Comparison of ENCODE assay signal across 8 cellular contexts in genomic region chr6:78868124-78868523, GRCh38. TPM values are rescaled to one million over a fixed set of nuclear protein-coding genes. Genes with fewer than 3 reads are reported as not detected.
DNase-seq lines count a peak whose midpoint lies in the region; ATAC-seq and TF ChIP-seq lines count a peak whose summit lies in the region.

No MANE protein-coding gene starts in this region.

- no peaks in the 10 kb centered on the region for H3K9me3 ChIP-seq in subcutaneous abdominal adipose tissue (ENCODE audit: control insufficient read depth in 5 of 5, low read length in 5 of 5)

- no peaks in the 10 kb centered on the region for H3K27me3 Mint-ChIP-seq in T-helper 2 cell treated with Interferon-gamma antibody and Interleukin-4, amounts not matched to agents 5 μg/mL and 100 μg/mL, for 36 hours (ENCODE audit: low read depth)
- no peaks in the 10 kb centered on the region for H3K27me3 Mint-ChIP-seq in WTC11 (ENCODE audit: low read depth)

- peak overlapping the region; percentile 87 for H3K4me3 ChIP-seq in iPS-11a (ENCODE audit: low read depth, low read length)
- H3K4me3 ChIP-seq in subcutaneous abdominal adipose tissue (ENCODE audit: low read depth in 1 of 5, low read length in 5 of 5), result peak overlapping the region; percentile 98 to 100 (median 99)

- POLR2A ChIA-PET in WTC11 (lab: Charles Lee), result no interaction called here

- peak overlapping the region in 4 of 5 donors; percentile 73 to 91 (median 81) for H3K9ac ChIP-seq in subcutaneous abdominal adipose tissue (ENCODE audit: low read length in 5 of 5)

- peaks cover 0 to 10% (median 9%) of the 10 kb centered on the region in 5 donors for H3K4me1 ChIP-seq in subcutaneous abdominal adipose tissue (ENCODE audit: control insufficient read depth in 5 of 5, insufficient read depth in 5 of 5, low read length in 5 of 5)

- H3K4me1 Mint-ChIP-seq in T-helper 2 cell treated with Interferon-gamma antibody and Interleukin-4, amounts not matched to agents 5 μg/mL and 100 μg/mL, for 36 hours (ENCODE audit: low read depth), result peaks cover 27% of the 10 kb centered on the region
- peaks cover 10% of the 10 kb centered on the region for H3K4me1 Mint-ChIP-seq in WTC11

- peak overlapping the region; percentile 95 for H3K27ac Mint-ChIP-seq in T-helper 2 cell treated with Interferon-gamma antibody and Interleukin-4, amounts not matched to agents 5 μg/mL and 100 μg/mL, for 36 hours
- H3K27ac Mint-ChIP-seq in WTC11, result peak overlapping the region; percentile 90

- H3K4me3 Mint-ChIP-seq in T-helper 2 cell treated with Interferon-gamma antibody and Interleukin-4, amounts not matched to agents 5 μg/mL and 100 μg/mL, for 36 hours, result peak overlapping the region; percentile 96
- peak overlapping the region; percentile 90 for H3K4me3 Mint-ChIP-seq in WTC11

- no peak for ATAC-seq in WTC11
- no peak for ATAC-seq in GM21526 (IDR thresholded peaks at IDR 0.05; ENCODE audit: low FRiP score, unreplicated experiment)
- ATAC-seq in GM21381 (IDR thresholded peaks at IDR 0.05; ENCODE audit: unreplicated experiment), result no peak
- no peak for ATAC-seq in HG03442 (IDR thresholded peaks at IDR 0.05; ENCODE audit: unreplicated experiment)

- TF ChIP-seq CTCF in WTC11 (IDR thresholded peaks at IDR 0.05), result no peak

- no peaks in the 10 kb centered on the region for H3K9me3 Mint-ChIP-seq in T-helper 2 cell treated with Interferon-gamma antibody and Interleukin-4, amounts not matched to agents 5 μg/mL and 100 μg/mL, for 36 hours
- H3K9me3 Mint-ChIP-seq in WTC11, result no peaks in the 10 kb centered on the region

- DNase-seq in T-helper 2 cell treated with Interferon-gamma antibody and Interleukin-4, amounts not matched to agents 5 μg/mL and 100 μg/mL, for 36 hours (ENCODE audit: low spot score), result no peak
- no peak for DNase-seq in T-helper 2 cell
- DNase-seq in WTC11 (ENCODE audit: low spot score), result no peak

- H3K27me3 ChIP-seq in subcutaneous abdominal adipose tissue (ENCODE audit: control insufficient read depth in 5 of 5, insufficient read depth in 4 of 5, low read length in 5 of 5), result no peaks in the 10 kb centered on the region

- peaks cover 0 to 4% (median 0%) of the 10 kb centered on the region in 5 donors for H3K36me3 ChIP-seq in subcutaneous abdominal adipose tissue (ENCODE audit: control insufficient read depth in 5 of 5, insufficient read depth in 5 of 5, low read length in 5 of 5)

- H3K36me3 Mint-ChIP-seq in T-helper 2 cell treated with Interferon-gamma antibody and Interleukin-4, amounts not matched to agents 5 μg/mL and 100 μg/mL, for 36 hours (ENCODE audit: low read depth), result no peaks in the 10 kb centered on the region
- peaks cover 6% of the 10 kb centered on the region; the same call in 1 of the 2 replicates for H3K36me3 Mint-ChIP-seq in WTC11

- CTCF ChIA-PET in WTC11 (lab: Charles Lee), result no interaction called here

- no peak overlapping the region for H3K27ac ChIP-seq in subcutaneous abdominal adipose tissue (ENCODE audit: low read depth, low read length)

TF ChIP-seq in WTC11, 78 proteins besides CTCF, POLR2A, EP300 and RAD21 (continues in another document):
- no peak for TF ChIP-seq HMGA2 (CRISPR knock-in tag; IDR thresholded peaks at IDR 0.05)
- no peak for TF ChIP-seq TCF7 (CRISPR knock-in tag; IDR thresholded peaks at IDR 0.05; ENCODE audit: low read depth)
- TF ChIP-seq ZNF512 (CRISPR knock-in tag; IDR thresholded peaks at IDR 0.05; ENCODE audit: borderline replicate concordance), result no peak
- TF ChIP-seq NFATC4 (CRISPR knock-in tag; IDR thresholded peaks at IDR 0.05), result no peak
- TF ChIP-seq, protein P1, sequence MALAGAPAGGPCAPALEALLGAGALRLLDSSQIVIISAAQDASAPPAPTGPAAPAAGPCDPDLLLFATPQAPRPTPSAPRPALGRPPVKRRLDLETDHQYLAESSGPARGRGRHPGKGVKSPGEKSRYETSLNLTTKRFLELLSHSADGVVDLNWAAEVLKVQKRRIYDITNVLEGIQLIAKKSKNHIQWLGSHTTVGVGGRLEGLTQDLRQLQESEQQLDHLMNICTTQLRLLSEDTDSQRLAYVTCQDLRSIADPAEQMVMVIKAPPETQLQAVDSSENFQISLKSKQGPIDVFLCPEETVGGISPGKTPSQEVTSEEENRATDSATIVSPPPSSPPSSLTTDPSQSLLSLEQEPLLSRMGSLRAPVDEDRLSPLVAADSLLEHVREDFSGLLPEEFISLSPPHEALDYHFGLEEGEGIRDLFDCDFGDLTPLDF (CRISPR knock-in tag; IDR thresholded peaks at IDR 0.05), result no peak
- no peak for TF ChIP-seq ZNF671 (CRISPR knock-in tag; IDR thresholded peaks at IDR 0.05)
- no peak for TF ChIP-seq FOXP4 (CRISPR knock-in tag; IDR thresholded peaks at IDR 0.05)
- no peak for TF ChIP-seq CDX4 (CRISPR knock-in tag; IDR thresholded peaks at IDR 0.05; ENCODE audit: borderline replicate concordance)
- TF ChIP-seq, protein P2, sequence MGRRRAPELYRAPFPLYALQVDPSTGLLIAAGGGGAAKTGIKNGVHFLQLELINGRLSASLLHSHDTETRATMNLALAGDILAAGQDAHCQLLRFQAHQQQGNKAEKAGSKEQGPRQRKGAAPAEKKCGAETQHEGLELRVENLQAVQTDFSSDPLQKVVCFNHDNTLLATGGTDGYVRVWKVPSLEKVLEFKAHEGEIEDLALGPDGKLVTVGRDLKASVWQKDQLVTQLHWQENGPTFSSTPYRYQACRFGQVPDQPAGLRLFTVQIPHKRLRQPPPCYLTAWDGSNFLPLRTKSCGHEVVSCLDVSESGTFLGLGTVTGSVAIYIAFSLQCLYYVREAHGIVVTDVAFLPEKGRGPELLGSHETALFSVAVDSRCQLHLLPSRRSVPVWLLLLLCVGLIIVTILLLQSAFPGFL (CRISPR knock-in tag; IDR thresholded peaks at IDR 0.05; ENCODE audit: borderline replicate concordance), result no peak
- TF ChIP-seq, protein P3, sequence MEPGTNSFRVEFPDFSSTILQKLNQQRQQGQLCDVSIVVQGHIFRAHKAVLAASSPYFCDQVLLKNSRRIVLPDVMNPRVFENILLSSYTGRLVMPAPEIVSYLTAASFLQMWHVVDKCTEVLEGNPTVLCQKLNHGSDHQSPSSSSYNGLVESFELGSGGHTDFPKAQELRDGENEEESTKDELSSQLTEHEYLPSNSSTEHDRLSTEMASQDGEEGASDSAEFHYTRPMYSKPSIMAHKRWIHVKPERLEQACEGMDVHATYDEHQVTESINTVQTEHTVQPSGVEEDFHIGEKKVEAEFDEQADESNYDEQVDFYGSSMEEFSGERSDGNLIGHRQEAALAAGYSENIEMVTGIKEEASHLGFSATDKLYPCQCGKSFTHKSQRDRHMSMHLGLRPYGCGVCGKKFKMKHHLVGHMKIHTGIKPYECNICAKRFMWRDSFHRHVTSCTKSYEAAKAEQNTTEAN (CRISPR knock-in tag; IDR thresholded peaks at IDR 0.05), result no peak
- TF ChIP-seq ATF2 (CRISPR knock-in tag; IDR thresholded peaks at IDR 0.05; ENCODE audit: borderline replicate concordance, low read depth), result no peak
- TF ChIP-seq TEAD4 (CRISPR knock-in tag; IDR thresholded peaks at IDR 0.05), result no peak

RNA-seq across cellular contexts. Expression of gene IRAK1BP1, which starts 0.8 kb away (rescaled TPM):
- 6.0 to 7.1 TPM (median 6.1 TPM) in 3 replicates for total RNA-seq in WTC11 (2021)
